In the genomic region with DNA sequence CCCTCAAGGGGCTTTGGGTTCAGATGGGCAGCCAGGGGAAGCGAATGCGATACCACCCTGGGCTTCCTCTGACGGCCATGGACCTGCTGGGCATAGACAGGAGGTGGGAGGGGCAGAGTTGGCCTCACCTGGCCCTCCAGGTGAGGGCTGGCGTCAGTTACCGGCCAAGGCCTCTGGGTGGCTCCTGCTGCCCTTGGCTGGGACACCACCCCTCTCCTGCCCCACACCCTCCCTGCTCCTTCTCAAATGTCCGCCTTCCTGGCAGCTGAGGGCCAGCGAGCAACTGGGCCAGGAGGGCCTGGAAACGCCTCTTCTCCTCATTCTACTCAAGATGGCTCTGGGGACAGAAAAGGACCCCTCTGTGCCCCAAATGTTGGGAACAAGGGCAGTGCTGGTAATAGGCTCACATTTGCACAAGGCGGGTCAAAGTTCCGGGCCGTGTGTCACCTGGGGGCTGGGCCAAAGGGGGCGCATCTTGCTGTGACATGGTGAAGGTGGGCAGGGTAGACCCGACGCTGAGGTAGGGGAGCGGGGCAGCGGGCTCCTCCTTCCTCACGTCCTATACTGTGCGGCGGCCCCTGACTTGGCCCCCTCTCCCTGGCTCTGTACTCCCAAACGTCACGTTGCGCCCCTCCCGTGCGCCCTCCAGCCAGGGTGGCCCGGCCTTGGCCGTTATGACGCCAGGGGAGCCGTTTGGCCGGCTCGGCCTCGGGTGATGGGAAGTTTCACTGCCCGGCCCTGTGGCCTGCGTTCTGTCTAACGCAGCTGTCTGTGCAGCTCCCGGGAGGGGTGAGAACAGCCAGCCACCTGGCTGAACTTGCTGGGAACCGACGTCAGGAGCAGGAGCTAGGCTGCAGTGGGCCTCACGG, we compare ENCODE assay signal across 13 cellular contexts. TPM values are rescaled to one million over a fixed set of nuclear protein-coding genes. Genes with fewer than 3 reads are reported as not detected.
DNase-seq lines count a peak whose midpoint lies in the region; ATAC-seq and TF ChIP-seq lines count a peak whose summit lies in the region.
"Had no signal": no experiment of that assay in that cellular context is flagged by ENCODE, and none has a peak within 500 bp of the region (broad histone marks: within the 10 kb centered on the region; RNA-seq: fewer than 3 reads in every experiment).

No MANE protein-coding gene starts in this region.

- H3K27me3 Mint-ChIP-seq in WTC11 (ENCODE audit: low read depth), result peaks cover 21% of the 10 kb centered on the region

- no peaks in the 10 kb centered on the region for H3K36me3 Mint-ChIP-seq in WTC11

- TF ChIP-seq CTCF in WTC11 (IDR thresholded peaks at IDR 0.05) (0 out of 2 replicates have a peak, but pooled peaks have one; percentile 20), thyroid gland (IDR thresholded peaks at IDR 0.05) (peak in 5 of 6 experiments; percentile 12 to 62 (median 51))

- H3K4me1 Mint-ChIP-seq in WTC11, result peaks cover 27% of the 10 kb centered on the region

- no peak overlapping the region for H3K4me3 ChIP-seq in thyroid gland (replicated peaks in 1 of 3)
- H3K4me3 ChIP-seq: skin epidermis had no signal

- CTCF ChIA-PET in WTC11 (lab: Charles Lee), result interaction anchor here (0.8 to 3.8 kb wide), 21 partner anchors 9 to 194 kb away, joined by 3 to 39 read pairs (median 5); partner anchors contain the start of gene MEG3

- no peak overlapping the region for H3K27ac Mint-ChIP-seq in WTC11

- no peaks in the 10 kb centered on the region for H3K9me3 ChIP-seq in thyroid gland
- H3K9me3 ChIP-seq: suprapubic skin had no signal

- peaks cover 4 to 14% of the 10 kb centered on the region in 2 donors for H3K4me1 ChIP-seq in thyroid gland

- POLR2A ChIA-PET in WTC11 (lab: Charles Lee), result no interaction called here

- peak overlapping the region; percentile 55 for H3K4me3 Mint-ChIP-seq in WTC11

- no peaks in the 10 kb centered on the region for H3K9me3 Mint-ChIP-seq in WTC11

- H3K36me3 ChIP-seq in thyroid gland, result no peaks in the 10 kb centered on the region
- H3K36me3 ChIP-seq: suprapubic skin had no signal

- H3K27me3 ChIP-seq in thyroid gland, result peaks cover 6% of the 10 kb centered on the region

- ATAC-seq in WTC11, result peak; percentile 93

- no peak overlapping the region for H3K27ac ChIP-seq in thyroid gland
- H3K27ac ChIP-seq: skin epidermis, suprapubic skin had no signal

- 34 to 56% methylated on average over 11 to 17 of the region's 38 CpGs for WGBS in thyroid gland, 2 donors

- no peak for TF ChIP-seq POLR2A in thyroid gland (IDR thresholded peaks at IDR 0.05)

- DNase-seq in DMS79 treated with DMSO at 0.1 percent for 48 hours (lab: John Stamatoyannopoulos, UW) (peak; percentile 31), DMS79 (lab: John Stamatoyannopoulos, UW) (no peak), WTC11 (ENCODE audit: low spot score) (peak; percentile 87), iPS-NIHi7 (ENCODE audit: extremely low spot score) (peak; percentile 89), thyroid gland (peak; percentile 63 to 78), NCI-H2171 treated with DMSO at 0.1 percent for 48 hours (lab: John Stamatoyannopoulos, UW) (no peak), GM19240 (ENCODE audit: insufficient read length, low spot score) (no peak)
- no peak for DNase-seq in activated CD8-positive, alpha-beta memory T cell treated with anti-CD3 and anti-CD28 coated beads, Interleukin-2, amount 50 U/mL, for 4 hours
- DNase-seq: activated naive CD4-positive, alpha-beta T cell treated with Interleukin-2 at 50 U/mL for 16 hours; foreskin melanocyte; NCI-H1694 had no signal

- intact Hi-C loops in thyroid gland (cut with DNase I), result no loop called here

TF ChIP-seq in WTC11, 78 proteins besides CTCF, POLR2A, EP300 and RAD21 (continues in another document):
- TF ChIP-seq, protein P1, sequence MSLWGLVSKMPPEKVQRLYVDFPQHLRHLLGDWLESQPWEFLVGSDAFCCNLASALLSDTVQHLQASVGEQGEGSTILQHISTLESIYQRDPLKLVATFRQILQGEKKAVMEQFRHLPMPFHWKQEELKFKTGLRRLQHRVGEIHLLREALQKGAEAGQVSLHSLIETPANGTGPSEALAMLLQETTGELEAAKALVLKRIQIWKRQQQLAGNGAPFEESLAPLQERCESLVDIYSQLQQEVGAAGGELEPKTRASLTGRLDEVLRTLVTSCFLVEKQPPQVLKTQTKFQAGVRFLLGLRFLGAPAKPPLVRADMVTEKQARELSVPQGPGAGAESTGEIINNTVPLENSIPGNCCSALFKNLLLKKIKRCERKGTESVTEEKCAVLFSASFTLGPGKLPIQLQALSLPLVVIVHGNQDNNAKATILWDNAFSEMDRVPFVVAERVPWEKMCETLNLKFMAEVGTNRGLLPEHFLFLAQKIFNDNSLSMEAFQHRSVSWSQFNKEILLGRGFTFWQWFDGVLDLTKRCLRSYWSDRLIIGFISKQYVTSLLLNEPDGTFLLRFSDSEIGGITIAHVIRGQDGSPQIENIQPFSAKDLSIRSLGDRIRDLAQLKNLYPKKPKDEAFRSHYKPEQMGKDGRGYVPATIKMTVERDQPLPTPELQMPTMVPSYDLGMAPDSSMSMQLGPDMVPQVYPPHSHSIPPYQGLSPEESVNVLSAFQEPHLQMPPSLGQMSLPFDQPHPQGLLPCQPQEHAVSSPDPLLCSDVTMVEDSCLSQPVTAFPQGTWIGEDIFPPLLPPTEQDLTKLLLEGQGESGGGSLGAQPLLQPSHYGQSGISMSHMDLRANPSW (CRISPR knock-in tag; conservative IDR thresholded peaks at IDR 0.05; ENCODE audit: low read depth), result no peak
- no peak for TF ChIP-seq MXD4 (CRISPR knock-in tag; IDR thresholded peaks at IDR 0.05; ENCODE audit: borderline replicate concordance)
- 0 out of 2 replicates have a peak, but pooled peaks have one; percentile 20 for TF ChIP-seq SP1 (CRISPR knock-in tag; conservative IDR thresholded peaks at IDR 0.05)
- no peak for TF ChIP-seq FOXJ3 (CRISPR knock-in tag; IDR thresholded peaks at IDR 0.05; ENCODE audit: borderline replicate concordance)
- TF ChIP-seq, protein P2, sequence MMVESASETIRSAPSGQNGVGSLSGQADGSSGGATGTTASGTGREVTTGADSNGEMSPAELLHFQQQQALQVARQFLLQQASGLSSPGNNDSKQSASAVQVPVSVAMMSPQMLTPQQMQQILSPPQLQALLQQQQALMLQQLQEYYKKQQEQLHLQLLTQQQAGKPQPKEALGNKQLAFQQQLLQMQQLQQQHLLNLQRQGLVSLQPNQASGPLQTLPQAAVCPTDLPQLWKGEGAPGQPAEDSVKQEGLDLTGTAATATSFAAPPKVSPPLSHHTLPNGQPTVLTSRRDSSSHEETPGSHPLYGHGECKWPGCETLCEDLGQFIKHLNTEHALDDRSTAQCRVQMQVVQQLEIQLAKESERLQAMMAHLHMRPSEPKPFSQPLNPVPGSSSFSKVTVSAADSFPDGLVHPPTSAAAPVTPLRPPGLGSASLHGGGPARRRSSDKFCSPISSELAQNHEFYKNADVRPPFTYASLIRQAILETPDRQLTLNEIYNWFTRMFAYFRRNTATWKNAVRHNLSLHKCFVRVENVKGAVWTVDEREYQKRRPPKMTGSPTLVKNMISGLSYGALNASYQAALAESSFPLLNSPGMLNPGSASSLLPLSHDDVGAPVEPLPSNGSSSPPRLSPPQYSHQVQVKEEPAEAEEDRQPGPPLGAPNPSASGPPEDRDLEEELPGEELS (CRISPR knock-in tag; IDR thresholded peaks at IDR 0.05), result 0 out of 2 replicates have a peak, but pooled peaks have one; percentile 16
- TF ChIP-seq, protein P3, sequence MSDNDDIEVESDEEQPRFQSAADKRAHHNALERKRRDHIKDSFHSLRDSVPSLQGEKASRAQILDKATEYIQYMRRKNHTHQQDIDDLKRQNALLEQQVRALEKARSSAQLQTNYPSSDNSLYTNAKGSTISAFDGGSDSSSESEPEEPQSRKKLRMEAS (CRISPR knock-in tag; IDR thresholded peaks at IDR 0.05), result 0 out of 2 replicates have a peak, but pooled peaks have one; percentile 21
- TF ChIP-seq, protein P4, sequence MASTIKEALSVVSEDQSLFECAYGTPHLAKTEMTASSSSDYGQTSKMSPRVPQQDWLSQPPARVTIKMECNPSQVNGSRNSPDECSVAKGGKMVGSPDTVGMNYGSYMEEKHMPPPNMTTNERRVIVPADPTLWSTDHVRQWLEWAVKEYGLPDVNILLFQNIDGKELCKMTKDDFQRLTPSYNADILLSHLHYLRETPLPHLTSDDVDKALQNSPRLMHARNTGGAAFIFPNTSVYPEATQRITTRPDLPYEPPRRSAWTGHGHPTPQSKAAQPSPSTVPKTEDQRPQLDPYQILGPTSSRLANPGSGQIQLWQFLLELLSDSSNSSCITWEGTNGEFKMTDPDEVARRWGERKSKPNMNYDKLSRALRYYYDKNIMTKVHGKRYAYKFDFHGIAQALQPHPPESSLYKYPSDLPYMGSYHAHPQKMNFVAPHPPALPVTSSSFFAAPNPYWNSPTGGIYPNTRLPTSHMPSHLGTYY (CRISPR knock-in tag; IDR thresholded peaks at IDR 0.05), result no peak
- TF ChIP-seq, protein P5, sequence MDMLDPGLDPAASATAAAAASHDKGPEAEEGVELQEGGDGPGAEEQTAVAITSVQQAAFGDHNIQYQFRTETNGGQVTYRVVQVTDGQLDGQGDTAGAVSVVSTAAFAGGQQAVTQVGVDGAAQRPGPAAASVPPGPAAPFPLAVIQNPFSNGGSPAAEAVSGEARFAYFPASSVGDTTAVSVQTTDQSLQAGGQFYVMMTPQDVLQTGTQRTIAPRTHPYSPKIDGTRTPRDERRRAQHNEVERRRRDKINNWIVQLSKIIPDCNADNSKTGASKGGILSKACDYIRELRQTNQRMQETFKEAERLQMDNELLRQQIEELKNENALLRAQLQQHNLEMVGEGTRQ (CRISPR knock-in tag; IDR thresholded peaks at IDR 0.05), result no peak
- TF ChIP-seq HMGA2 (CRISPR knock-in tag; IDR thresholded peaks at IDR 0.05), result no peak
- TF ChIP-seq, protein P6, sequence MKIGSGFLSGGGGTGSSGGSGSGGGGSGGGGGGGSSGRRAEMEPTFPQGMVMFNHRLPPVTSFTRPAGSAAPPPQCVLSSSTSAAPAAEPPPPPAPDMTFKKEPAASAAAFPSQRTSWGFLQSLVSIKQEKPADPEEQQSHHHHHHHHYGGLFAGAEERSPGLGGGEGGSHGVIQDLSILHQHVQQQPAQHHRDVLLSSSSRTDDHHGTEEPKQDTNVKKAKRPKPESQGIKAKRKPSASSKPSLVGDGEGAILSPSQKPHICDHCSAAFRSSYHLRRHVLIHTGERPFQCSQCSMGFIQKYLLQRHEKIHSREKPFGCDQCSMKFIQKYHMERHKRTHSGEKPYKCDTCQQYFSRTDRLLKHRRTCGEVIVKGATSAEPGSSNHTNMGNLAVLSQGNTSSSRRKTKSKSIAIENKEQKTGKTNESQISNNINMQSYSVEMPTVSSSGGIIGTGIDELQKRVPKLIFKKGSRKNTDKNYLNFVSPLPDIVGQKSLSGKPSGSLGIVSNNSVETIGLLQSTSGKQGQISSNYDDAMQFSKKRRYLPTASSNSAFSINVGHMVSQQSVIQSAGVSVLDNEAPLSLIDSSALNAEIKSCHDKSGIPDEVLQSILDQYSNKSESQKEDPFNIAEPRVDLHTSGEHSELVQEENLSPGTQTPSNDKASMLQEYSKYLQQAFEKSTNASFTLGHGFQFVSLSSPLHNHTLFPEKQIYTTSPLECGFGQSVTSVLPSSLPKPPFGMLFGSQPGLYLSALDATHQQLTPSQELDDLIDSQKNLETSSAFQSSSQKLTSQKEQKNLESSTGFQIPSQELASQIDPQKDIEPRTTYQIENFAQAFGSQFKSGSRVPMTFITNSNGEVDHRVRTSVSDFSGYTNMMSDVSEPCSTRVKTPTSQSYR (CRISPR knock-in tag; IDR thresholded peaks at IDR 0.05), result no peak

RNA-seq across cellular contexts. Expression of gene DLK1, which starts 18.1 kb away (rescaled TPM):
- total RNA-seq in WTC11 (2021) (3.0 to 3.3 TPM (median 3.1 TPM) in 3 replicates), thyroid gland (under 1 TPM in 1 of 4 donors, not detected in 3; 0.40 TPM)
- total RNA-seq: suprapubic skin had no signal

Comparison
In these comparisons a context has a peak if more than half of its experiments do, and no peak if none do; other contexts are left out.
1. DNase-seq: peak in DMS79 treated with DMSO at 0.1 percent for 48 hours (single experiment), WTC11 (single experiment), iPS-NIHi7 (single experiment) and thyroid gland (2 of 2); none in DMS79 (single experiment), NCI-H2171 treated with DMSO at 0.1 percent for 48 hours (single experiment), GM19240 (single experiment) and activated CD8-positive, alpha-beta memory T cell treated with anti-CD3 and anti-CD28 coated beads, Interleukin-2, amount 50 U/mL, for 4 hours (single experiment).